In the genomic region with DNA sequence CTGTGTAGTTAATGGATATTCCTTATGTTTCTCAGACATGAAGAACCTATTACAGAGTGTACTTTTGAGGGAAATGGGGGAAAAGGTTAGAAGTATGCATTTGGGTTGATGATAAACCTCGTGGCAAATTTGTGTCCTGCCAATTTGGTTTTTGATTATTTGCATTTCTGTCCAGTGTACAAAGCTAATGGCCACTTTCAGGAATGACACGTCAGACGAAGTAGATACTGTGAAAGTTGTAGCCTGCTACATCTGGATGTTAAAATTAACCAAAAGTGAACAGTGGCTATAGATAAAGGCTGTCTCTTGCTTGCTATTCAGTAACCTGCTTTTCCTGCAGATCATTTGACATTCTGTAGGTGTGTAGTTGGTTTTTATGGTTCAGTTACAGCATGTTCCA, we compare ENCODE assay signal across 8 cellular contexts. TPM values are rescaled to one million over a fixed set of nuclear protein-coding genes. Genes with fewer than 3 reads are reported as not detected.
DNase-seq lines count a peak whose midpoint lies in the region; ATAC-seq and TF ChIP-seq lines count a peak whose summit lies in the region.

No MANE protein-coding gene starts in this region.

- H3K9me3 Mint-ChIP-seq in T-cell = no peaks in the 10 kb centered on the region

- H3K27ac ChIP-seq in DOHH2 (ENCODE audit: low read depth, low read length) = peak overlapping the region; percentile 13; the same call in 1 of the 2 replicates
- H3K27ac ChIP-seq in thymus (ENCODE audit: low read depth) = no peak overlapping the region

- peak overlapping the region; percentile 85 for H3K4me3 ChIP-seq in DOHH2 (ENCODE audit: low read length)
- peak overlapping the region; percentile 82 for H3K4me3 ChIP-seq in HAP-1
- peak overlapping the region; percentile 92 for H3K4me3 ChIP-seq in iPS-15b (ENCODE audit: low read depth, low read length)
- H3K4me3 ChIP-seq in thymus (ENCODE audit: low read length) = peak overlapping the region; percentile 61
- H3K4me3 ChIP-seq in lower leg skin (ENCODE audit: low read depth, poor library complexity, severe bottlenecking) = no peak overlapping the region

- in situ Hi-C loops in HAP-1 (cut with MboI; ENCODE audit: low sequenced_read_pairs) = no loop called here

- no peaks in the 10 kb centered on the region for H3F3A ChIP-seq in DOHH2 (ENCODE audit: control insufficient read depth, insufficient read depth)

- peaks cover 37% of the 10 kb centered on the region for H3K79me2 ChIP-seq in DOHH2 (ENCODE audit: control insufficient read depth, low read length)

- TF ChIP-seq POLR2A in lower leg skin (IDR thresholded peaks at IDR 0.05) = no peak

- H3K36me3 ChIP-seq in DOHH2 (ENCODE audit: control insufficient read depth, low read length) = peaks cover 29% of the 10 kb centered on the region
- H3K36me3 ChIP-seq in HAP-1 (replicated peaks) = peaks cover 31% of the 10 kb centered on the region
- peaks cover 4% of the 10 kb centered on the region for H3K36me3 ChIP-seq in iPS-15b (ENCODE audit: control insufficient read depth, insufficient read depth, low read length)
- H3K36me3 ChIP-seq in thymus (ENCODE audit: control insufficient read depth, insufficient read depth) = no peaks in the 10 kb centered on the region

- peaks cover 0 to 3% of the 10 kb centered on the region in 2 donors for H3K27me3 Mint-ChIP-seq in T-cell

- CTCF ChIA-PET in T-cell (lab: Charles Lee) = no interaction called here

- peak overlapping the region in 1 of 2 donors; percentile 92 for H3K27ac Mint-ChIP-seq in T-cell

- H3K4me2 ChIP-seq in DOHH2 (ENCODE audit: low read length) = peak overlapping the region; percentile 85

- H3K4me1 ChIP-seq in DOHH2 (ENCODE audit: control insufficient read depth, low read length) (peaks cover 19% of the 10 kb centered on the region), HAP-1 (peaks cover 22% of the 10 kb centered on the region), iPS-15b (ENCODE audit: control insufficient read depth, insufficient read depth, low read length) (peaks cover 7% of the 10 kb centered on the region), thymus (ENCODE audit: control insufficient read depth, insufficient read depth, low read length) (no peaks in the 10 kb centered on the region)

- no peak for DNase-seq in HAP-1 (ENCODE audit: low spot score in 2 of 2)
- DNase-seq in T-cell = no peak
- no peak for DNase-seq in lower leg skin (ENCODE audit: low spot score in 2 of 2)
- no peak for DNase-seq in SIG-M5 treated with dmso at 0.1 percent for 504 hours (lab: John Stamatoyannopoulos, UW; ENCODE audit: unreplicated experiment)
- no peak for DNase-seq in AG20443 (ENCODE audit: low spot score)

- 31% methylated on average over 3 of the region's 3 CpGs for WGBS in thymus
- WGBS in lower leg skin, 2 donors = 3 to 28% methylated on average over 3 of the region's 3 CpGs

- H3K27me3 ChIP-seq in DOHH2 (ENCODE audit: control insufficient read depth, low read length) = no peaks in the 10 kb centered on the region
- H3K27me3 ChIP-seq in HAP-1 (ENCODE audit: low read depth) = no peaks in the 10 kb centered on the region
- H3K27me3 ChIP-seq in iPS-15b (ENCODE audit: control insufficient read depth, insufficient read depth, low read length) = no peaks in the 10 kb centered on the region
- H3K27me3 ChIP-seq in thymus (ENCODE audit: control insufficient read depth, insufficient read depth) = no peaks in the 10 kb centered on the region

- intact Hi-C loops in lower leg skin (cut with DNase I; ENCODE audit: low total_unique reads) = no loop called here

- H3K9ac ChIP-seq in iPS-15b (ENCODE audit: low read depth, low read length) = peak overlapping the region; percentile 96

- no peaks in the 10 kb centered on the region for H3K9me3 ChIP-seq in DOHH2 (ENCODE audit: control insufficient read depth, insufficient read depth, low read length)
- no peaks in the 10 kb centered on the region for H3K9me3 ChIP-seq in HAP-1
- no peaks in the 10 kb centered on the region for H3K9me3 ChIP-seq in iPS-15b (ENCODE audit: control insufficient read depth, insufficient read depth, low read length)
- H3K9me3 ChIP-seq in thymus (ENCODE audit: control insufficient read depth) = no peaks in the 10 kb centered on the region

- H4K20me1 ChIP-seq in DOHH2 (ENCODE audit: control insufficient read depth, insufficient read depth, low read depth, low read length) = no peaks in the 10 kb centered on the region

- H3K4me3 Mint-ChIP-seq in T-cell = peak overlapping the region; percentile 83 to 90 (median 84)

- TF ChIP-seq CTCF in DOHH2 (IDR thresholded peaks at IDR 0.05; ENCODE audit: low read depth, low read length, poor library complexity, severe bottlenecking) (no peak), lower leg skin (IDR thresholded peaks at IDR 0.05) (no peak)

- peaks cover 2% of the 10 kb centered on the region for H3K36me3 Mint-ChIP-seq in T-cell

- H3K9me2 ChIP-seq in DOHH2 (replicated peaks; ENCODE audit: control insufficient read depth, low read length) = no peaks in the 10 kb centered on the region

- H3K4me1 Mint-ChIP-seq in T-cell = peaks cover 15 to 18% (median 17%) of the 10 kb centered on the region in 3 donors

- no peak for ATAC-seq in T-cell (replicated peaks in 1 of 4)

- POLR2A ChIA-PET in T-cell (lab: Charles Lee) = interaction anchor here in 1 of 2 donors (1.5 kb wide), 2 partner anchors 114 to 386 kb away, joined by 3 to 4 read pairs; a partner anchor contains a TSS

RNA-seq across cellular contexts. Expression of a gene that starts 1.0 kb away (rescaled TPM):
- total RNA-seq in T-cell = 10 to 100 TPM in 3 of 5 donors, 1 to 10 TPM in 2; 8.4 to 16.6 (median 14.2) TPM
- 33.2 TPM for polyA plus RNA-seq in thymus
- total RNA-seq in lower leg skin = 10 to 100 TPM; 39.6 to 68.0 (median 49.9) TPM
